Comparison of ENCODE assay signal across 19 cellular contexts in the genomic region with DNA sequence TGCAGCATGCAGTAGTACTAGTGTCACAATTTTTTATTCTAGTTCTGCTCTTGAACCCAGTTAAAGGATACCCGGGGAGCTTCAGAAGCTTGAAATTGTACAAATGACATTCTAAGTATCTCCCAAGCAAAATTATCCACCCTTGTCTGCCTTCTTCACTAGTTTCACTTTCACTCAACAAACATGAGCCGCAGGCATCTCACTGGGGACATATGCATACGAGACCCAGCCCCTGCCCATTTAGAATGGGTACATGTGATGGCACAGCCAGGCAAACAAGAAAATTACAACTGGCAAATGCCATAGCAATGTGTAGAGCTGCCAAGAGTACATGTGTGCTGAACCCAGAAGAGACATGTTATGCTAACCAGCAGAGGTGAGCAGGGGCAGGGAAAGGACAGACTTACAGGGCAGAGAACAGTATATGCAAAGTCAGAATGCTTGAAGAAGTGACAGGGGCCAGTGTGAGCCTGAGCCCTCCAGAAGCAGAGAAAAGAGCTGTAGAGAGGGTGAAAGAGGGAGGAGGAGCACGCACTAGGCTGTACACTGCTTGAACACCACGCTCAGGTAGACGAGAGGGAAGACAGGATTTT. TPM values are rescaled to one million over a fixed set of nuclear protein-coding genes. Genes with fewer than 3 reads are reported as not detected.
A peak's percentile ranks its signal among the peaks of the same experiment; 100 is the strongest.
DNase-seq lines count a peak whose midpoint lies in the region; ATAC-seq, FAIRE-seq and TF ChIP-seq lines count a peak whose summit lies in the region.
"Had no signal": no experiment of that assay in that cellular context is flagged by ENCODE, and none has a peak within 500 bp of the region (broad histone marks: within the 10 kb centered on the region; RNA-seq: fewer than 3 reads in every experiment).

No MANE protein-coding gene starts in this region.

- no peak overlapping the region for H2AFZ ChIP-seq in HepG2 (ENCODE audit: low read length)
- H2AFZ ChIP-seq: GM23248 had no signal

- no peaks in the 10 kb centered on the region for H3K4me1 ChIP-seq in HepG2 (ENCODE audit: insufficient read depth, low read length)

- intact Hi-C loops in HepG2 (cut with micrococcal nuclease; ENCODE audit: unreplicated experiment): no loop called here

- H3K9me3 Mint-ChIP-seq in activated CD8-positive, alpha-beta memory T cell treated with anti-CD3 and anti-CD28 coated beads, Interleukin-2, amount 10 ng/mL, durations not matched to agents 7 days and 5 days (ENCODE audit: low read depth): no peaks in the 10 kb centered on the region
- no peaks in the 10 kb centered on the region for H3K9me3 Mint-ChIP-seq in IgD-negative memory B cell
- no peaks in the 10 kb centered on the region for H3K9me3 Mint-ChIP-seq in stimulated activated effector memory CD8-positive, alpha-beta T cell treated with anti-CD3 and anti-CD28 coated beads, Interleukin-12 subunit alpha, Interleukin-12 subunit beta, amount 100 ng/mL, for 72 hours
- H3K9me3 Mint-ChIP-seq: activated naive CD4-positive, alpha-beta T cell treated with anti-CD3 and anti-CD28 coated beads, Interleukin-2, amount 50 U/mL, for 72 hours had no signal

- H4K20me1 ChIP-seq in HepG2 (ENCODE audit: insufficient read depth, low read length): no peaks in the 10 kb centered on the region; the same call in 1 of the 2 replicates

- TF ChIP-seq EP300 in HepG2 (IDR thresholded peaks at IDR 0.05; ENCODE audit: low read depth in 2 of 2, low read length in 2 of 2) (no peak), HepG2 (CRISPR knock-in tag; IDR thresholded peaks at IDR 0.05; ENCODE audit: borderline replicate concordance) (no peak)

- WGBS in HepG2 (ENCODE audit: low lambda C conversion rate): 97% methylated on average over 6 of the region's 6 CpGs

- no peak overlapping the region for H3K4me3 Mint-ChIP-seq in activated CD8-positive, alpha-beta memory T cell treated with anti-CD3 and anti-CD28 coated beads, Interleukin-2, amount 10 ng/mL, durations not matched to agents 7 days and 5 days
- peak overlapping the region in 3 of 4 donors; percentile 27 to 76 (median 68) for H3K4me3 Mint-ChIP-seq in IgD-negative memory B cell
- no peak overlapping the region for H3K4me3 Mint-ChIP-seq in stimulated activated effector memory CD8-positive, alpha-beta T cell treated with anti-CD3 and anti-CD28 coated beads, Interleukin-12 subunit alpha, Interleukin-12 subunit beta, amount 100 ng/mL, for 72 hours

- peaks cover 31% of the 10 kb centered on the region for H3K4me1 Mint-ChIP-seq in activated CD8-positive, alpha-beta memory T cell treated with anti-CD3 and anti-CD28 coated beads, Interleukin-2, amount 10 ng/mL, durations not matched to agents 7 days and 5 days
- peaks cover 13 to 15% (median 14%) of the 10 kb centered on the region in 3 donors for H3K4me1 Mint-ChIP-seq in IgD-negative memory B cell
- H3K4me1 Mint-ChIP-seq in stimulated activated effector memory CD8-positive, alpha-beta T cell treated with anti-CD3 and anti-CD28 coated beads, Interleukin-12 subunit alpha, Interleukin-12 subunit beta, amount 100 ng/mL, for 72 hours: peaks cover 19% of the 10 kb centered on the region

- H3K79me2 ChIP-seq in HepG2 (ENCODE audit: insufficient read depth, low read length): peaks cover 2% of the 10 kb centered on the region

- H3K27ac Mint-ChIP-seq in activated CD8-positive, alpha-beta memory T cell treated with anti-CD3 and anti-CD28 coated beads, Interleukin-2, amount 10 ng/mL, durations not matched to agents 7 days and 5 days: peak overlapping the region; percentile 30
- H3K27ac Mint-ChIP-seq in IgD-negative memory B cell: peak overlapping the region; percentile 3 to 91 (median 80)
- H3K27ac Mint-ChIP-seq in stimulated activated effector memory CD8-positive, alpha-beta T cell treated with anti-CD3 and anti-CD28 coated beads, Interleukin-12 subunit alpha, Interleukin-12 subunit beta, amount 100 ng/mL, for 72 hours: peak overlapping the region; percentile 5

- no peak overlapping the region for H3K27ac ChIP-seq in HepG2 (ENCODE audit: extremely low read length, insufficient read depth, low read length)
- H3K27ac ChIP-seq: colonic mucosa, GM23248, heart left ventricle had no signal

- CTCF ChIA-PET in activated CD8-positive, alpha-beta memory T cell treated with anti-CD3 and anti-CD28 coated beads, Interleukin-2, amount 10 ng/mL, durations not matched to agents 7 days and 5 days (lab: Charles Lee): interaction anchor here (0.5 kb wide), 1 partner anchor 291 kb away, joined by 3 read pairs; no protein-coding TSS in a partner anchor
- CTCF ChIA-PET in HepG2 (lab: Yijun Ruan, JAX; ENCODE audit: low intra/inter-chr PET ratio, low total read pairs): no interaction called here

- TF ChIP-seq POLR2A in HepG2 (IDR thresholded peaks at IDR 0.05; ENCODE audit: insufficient read depth in 1 of 2, low read depth in 2 of 2, low read length in 2 of 2): no peak

- no peaks in the 10 kb centered on the region for H3K9me3 ChIP-seq in HepG2 (ENCODE audit: low read length)
- H3K9me3 ChIP-seq: colonic mucosa, heart left ventricle had no signal

- H3K27me3 Mint-ChIP-seq in activated CD8-positive, alpha-beta memory T cell treated with anti-CD3 and anti-CD28 coated beads, Interleukin-2, amount 10 ng/mL, durations not matched to agents 7 days and 5 days: no peaks in the 10 kb centered on the region
- H3K27me3 Mint-ChIP-seq in IgD-negative memory B cell: no peaks in the 10 kb centered on the region

- no peak for TF ChIP-seq CTCF in HepG2 (CRISPR knock-in tag; IDR thresholded peaks at IDR 0.05)

- no peak overlapping the region for H3K4me3 ChIP-seq in HepG2 (replicated peaks in 1 of 3; ENCODE audit: insufficient read depth in 1 of 3, low read depth in 2 of 3, low read length in 3 of 3)
- H3K4me3 ChIP-seq: colonic mucosa, GM23248, heart left ventricle, lung had no signal

- no peak overlapping the region for H3K9ac ChIP-seq in HepG2 (ENCODE audit: insufficient read depth, low read depth, low read length)
- H3K9ac ChIP-seq: GM23248 had no signal

- peaks cover 41% of the 10 kb centered on the region for H3K36me3 Mint-ChIP-seq in activated CD8-positive, alpha-beta memory T cell treated with anti-CD3 and anti-CD28 coated beads, Interleukin-2, amount 10 ng/mL, durations not matched to agents 7 days and 5 days
- H3K36me3 Mint-ChIP-seq in IgD-negative memory B cell: peaks cover 2% of the 10 kb centered on the region
- H3K36me3 Mint-ChIP-seq in stimulated activated effector memory CD8-positive, alpha-beta T cell treated with anti-CD3 and anti-CD28 coated beads, Interleukin-12 subunit alpha, Interleukin-12 subunit beta, amount 100 ng/mL, for 72 hours: peaks cover 89% of the 10 kb centered on the region

- no peak for DNase-seq in activated CD8-positive, alpha-beta memory T cell treated with anti-CD3 and anti-CD28 coated beads, Interleukin-2, amount 10 ng/mL, durations not matched to agents 7 days and 5 days
- no peak for DNase-seq in activated CD8-positive, alpha-beta memory T cell treated with anti-CD3 and anti-CD28 coated beads for 24 hours
- DNase-seq in HepG2 (ENCODE audit: low spot score): no peak
- DNase-seq in stimulated activated effector memory CD8-positive, alpha-beta T cell treated with anti-CD3 and anti-CD28 coated beads, Interleukin-12 subunit alpha, Interleukin-12 subunit beta, amount 100 ng/mL, for 72 hours (ENCODE audit: low spot score in 2 of 2): no peak
- DNase-seq in stimulated activated CD4-positive, alpha-beta T cell treated with anti-CD3 and anti-CD28 coated beads, Interleukin-4, amount 100 ng/mL, for 4 hours: no peak
- no peak for DNase-seq in NCI-H345 treated with DMSO at 0.1 percent for 48 hours (lab: John Stamatoyannopoulos, UW; ENCODE audit: unreplicated experiment)
- DNase-seq: colonic mucosa; GM23248; heart left ventricle; NCI-H1048; NCI-H2081; NCI-H446 treated with DMSO at 0.1 percent for 48 hours; RPMI8226; stimulated activated CD4-positive, alpha-beta T cell treated with anti-CD3 and anti-CD28 coated beads, Interleukin-4, amount 100 ng/mL, for 1 hour; substantia nigra had no signal

- peaks cover 19 to 72% of the 10 kb centered on the region in 2 experiments for H3K36me3 ChIP-seq in HepG2 (replicated peaks in 1 of 2; ENCODE audit: control insufficient read depth in 1 of 2, insufficient read depth in 2 of 2, low read length in 2 of 2)
- H3K36me3 ChIP-seq: colonic mucosa had no signal

- H3K4me2 ChIP-seq in HepG2 (ENCODE audit: low read depth, low read length): no peak overlapping the region

- POLR2A ChIA-PET in HepG2 (lab: Yijun Ruan, JAX): no interaction called here

- in situ Hi-C loops in HepG2 (cut with HindIII; ENCODE audit: extremely low pct_ligation_motif_present, low pct_unique_long_range_greater_than_20kb): no loop called here

- no TSS peak for BruUV-seq in HepG2 (replicated peaks; lab: Mats Ljungman, UMichigan)

- H3K27me3 ChIP-seq in HepG2 (ENCODE audit: control insufficient read depth in 1 of 2, insufficient read depth in 2 of 2, low read length in 2 of 2): no peaks in the 10 kb centered on the region
- H3K27me3 ChIP-seq: colonic mucosa, heart left ventricle had no signal

- peak; percentile 41 for ATAC-seq in activated CD8-positive, alpha-beta memory T cell treated with anti-CD3 and anti-CD28 coated beads, Interleukin-2, amount 10 ng/mL, durations not matched to agents 7 days and 5 days
- peak; percentile 11; the same call in 2 of the 3 replicates for ATAC-seq in HepG2
- ATAC-seq in stimulated activated effector memory CD8-positive, alpha-beta T cell treated with anti-CD3 and anti-CD28 coated beads, Interleukin-12 subunit alpha, Interleukin-12 subunit beta, amount 100 ng/mL, for 72 hours: no peak
- ATAC-seq in GM21526 (IDR thresholded peaks at IDR 0.05; ENCODE audit: low FRiP score, unreplicated experiment): no peak
- ATAC-seq: heart left ventricle had no signal

- FAIRE-seq in HepG2 (lab: Jason Lieb, UNC): no peak

- no peak for TF ChIP-seq RAD21 in HepG2 (CRISPR knock-in tag; IDR thresholded peaks at IDR 0.05)

RNA-seq across cellular contexts. Expression of a gene that starts 8.3 kb away (rescaled TPM):
- 10 to 100 TPM; 49.3 to 61.7 TPM for total RNA-seq in activated CD8-positive, alpha-beta memory T cell treated with anti-CD3 and anti-CD28 coated beads, Interleukin-2, amount 10 ng/mL, durations not matched to agents 7 days and 5 days
- polyA plus RNA-seq in IgD-negative memory B cell (0.69 TPM), HepG2 (2011; rRNA removed) (7.7 and 10.6 TPM in 2 replicates)
- total RNA-seq in HepG2 (2016; rRNA removed; fragmentation: Illumina TruSeq; extraction: Trizol): 48.3 and 61.7 TPM in 2 replicates
- total RNA-seq in HepG2 (2016; cell fraction: cytosol; rRNA removed; fragmentation: Illumina TruSeq; extraction: Trizol; ENCODE audit: low read depth): 23.8 and 27.0 TPM in 2 replicates
- 48.0 and 66.5 TPM in 2 replicates for total RNA-seq in HepG2 (2016; cell fraction: insoluble cytoplasmic fraction; rRNA removed; fragmentation: Illumina TruSeq; extraction: Trizol)
- 37.7 and 42.3 TPM in 2 replicates for total RNA-seq in HepG2 (2016; cell fraction: membrane; rRNA removed; fragmentation: Illumina TruSeq; extraction: Trizol)
- total RNA-seq in HepG2 (2016; cell fraction: nucleus; rRNA removed; fragmentation: Illumina TruSeq; extraction: Trizol): 23.1 and 24.3 TPM in 2 replicates
- 8.9 and 11.0 TPM in 2 replicates for polyA plus RNA-seq in HepG2 (2011; cell fraction: cytosol; rRNA removed)
- polyA plus RNA-seq in HepG2 (2011; cell fraction: nucleus; rRNA removed): 3.9 and 4.5 TPM in 2 replicates
- polyA plus RNA-seq in HepG2 (2012): 5.7 and 16.9 TPM in 2 replicates
- 28.1 and 34.5 TPM in 2 replicates for polyA plus RNA-seq in HepG2 (2016; cell fraction: cytosol; fragmentation: Illumina TruSeq; extraction: Trizol; ENCODE audit: low read depth)
- polyA plus RNA-seq in HepG2 (2016; cell fraction: insoluble cytoplasmic fraction; fragmentation: Illumina TruSeq; extraction: Trizol; ENCODE audit: low read depth): 76.0 and 95.5 TPM in 2 replicates
- polyA plus RNA-seq in HepG2 (2016; cell fraction: membrane; fragmentation: Illumina TruSeq; extraction: Trizol; ENCODE audit: low read depth): 36.4 and 39.0 TPM in 2 replicates
- 38.9 and 39.5 TPM in 2 replicates for polyA plus RNA-seq in HepG2 (2016; cell fraction: nucleus; fragmentation: Illumina TruSeq; extraction: Trizol; ENCODE audit: insufficient read depth, low read depth)
- polyA minus RNA-seq in HepG2 (2011; rRNA and poly(A)+ RNA removed; ENCODE audit: low replicate concordance): 7.2 and 33.6 TPM in 2 replicates
- polyA minus RNA-seq in HepG2 (2011; cell fraction: cytosol; rRNA and poly(A)+ RNA removed): 3.9 and 4.1 TPM in 2 replicates
- 4.7 and 6.2 TPM in 2 replicates for polyA minus RNA-seq in HepG2 (2011; cell fraction: nucleus; rRNA and poly(A)+ RNA removed)

Comparison
In these comparisons a context has a peak if more than half of its experiments do, and no peak if none do; other contexts are left out.
1. ATAC-seq: peak in activated CD8-positive, alpha-beta memory T cell treated with anti-CD3 and anti-CD28 coated beads, Interleukin-2, amount 10 ng/mL, durations not matched to agents 7 days and 5 days (single experiment) and HepG2 (single experiment); none in stimulated activated effector memory CD8-positive, alpha-beta T cell treated with anti-CD3 and anti-CD28 coated beads, Interleukin-12 subunit alpha, Interleukin-12 subunit beta, amount 100 ng/mL, for 72 hours (single experiment) and GM21526 (single experiment).
2. H3K27ac Mint-ChIP-seq: peak in every context shown above with its lines; median percentile 80 in IgD-negative memory B cell; 30 in activated CD8-positive, alpha-beta memory T cell treated with anti-CD3 and anti-CD28 coated beads, Interleukin-2, amount 10 ng/mL, durations not matched to agents 7 days and 5 days; 5 in stimulated activated effector memory CD8-positive, alpha-beta T cell treated with anti-CD3 and anti-CD28 coated beads, Interleukin-12 subunit alpha, Interleukin-12 subunit beta, amount 100 ng/mL, for 72 hours.
3. H3K4me3 Mint-ChIP-seq: peak in IgD-negative memory B cell (3 of 4); none in activated CD8-positive, alpha-beta memory T cell treated with anti-CD3 and anti-CD28 coated beads, Interleukin-2, amount 10 ng/mL, durations not matched to agents 7 days and 5 days (single experiment) and stimulated activated effector memory CD8-positive, alpha-beta T cell treated with anti-CD3 and anti-CD28 coated beads, Interleukin-12 subunit alpha, Interleukin-12 subunit beta, amount 100 ng/mL, for 72 hours (single experiment).